8 cellular contexts compared by ENCODE assay signal in the genomic region with DNA sequence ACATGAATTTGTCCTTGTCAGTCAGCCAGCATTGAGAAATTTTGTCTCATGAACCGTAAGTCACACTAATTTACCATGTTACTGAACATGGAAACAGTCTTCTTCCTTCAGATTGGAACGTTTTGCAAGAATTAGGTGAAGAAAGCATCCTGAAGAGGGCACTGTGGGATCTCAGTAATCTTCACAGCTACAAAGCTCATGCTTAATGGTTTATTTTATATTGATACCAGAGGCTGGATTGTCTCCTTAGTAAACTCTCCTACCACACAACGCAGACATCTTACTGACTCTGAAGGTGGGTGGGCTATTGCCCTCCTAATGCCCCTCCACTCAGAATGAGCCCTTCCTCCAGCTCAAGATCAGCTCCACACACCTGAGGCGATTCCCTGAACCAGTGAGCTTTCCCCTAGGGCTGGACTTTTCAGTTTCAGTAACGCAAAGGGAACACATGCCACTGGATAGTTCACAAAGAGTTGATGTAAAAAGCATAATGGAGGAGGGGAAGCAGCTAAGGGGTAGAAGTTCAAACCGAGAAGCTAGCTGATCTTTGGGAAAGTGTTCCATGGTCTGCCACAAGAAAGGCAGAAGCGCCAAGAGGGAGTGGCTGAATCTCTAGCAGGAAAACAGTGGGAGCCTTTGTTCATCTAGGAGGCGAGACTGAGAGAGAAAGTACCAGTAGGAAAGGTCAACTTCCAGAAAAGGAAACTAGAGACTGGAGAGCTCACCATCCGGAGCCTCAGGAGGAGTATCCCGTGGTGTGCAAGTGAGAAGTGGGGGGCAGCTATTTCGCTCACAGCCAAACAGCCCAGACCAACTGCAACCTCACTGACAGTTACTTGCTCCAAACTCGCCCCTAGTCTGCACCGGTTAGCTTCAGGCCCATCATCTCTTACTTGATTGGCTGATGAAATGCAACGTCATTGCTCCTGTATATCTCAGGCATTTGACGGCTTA. TPM values are rescaled to one million over a fixed set of nuclear protein-coding genes. Genes with fewer than 3 reads are reported as not detected.
A peak's percentile ranks its signal among the peaks of the same experiment; 100 is the strongest.
DNase-seq lines count a peak whose midpoint lies in the region; ATAC-seq and TF ChIP-seq lines count a peak whose summit lies in the region.

Gene SLC9C1, minus strand, starts transcription at position 849 of the 954 bp plus-strand sequence. CDS start 7,425 bp downstream, outside the sequence.

- no peaks in the 10 kb centered on the region for H3K27me3 ChIP-seq in BJ (ENCODE audit: control insufficient read depth, insufficient read depth, low read length)

- no peaks in the 10 kb centered on the region for H3K36me3 ChIP-seq in BJ (ENCODE audit: control insufficient read depth, insufficient read depth, low read length)

- no peaks in the 10 kb centered on the region for H3K27me3 Mint-ChIP-seq in activated naive CD8-positive, alpha-beta T cell treated with anti-CD3 and anti-CD28 coated beads, Interleukin-2, amount 50 U/mL, for 24 hours

- DNase-seq in BJ (ENCODE audit: low read depth), result peak; percentile 15
- DNase-seq in HK-2 (ENCODE audit: unreplicated experiment), result peak; percentile 18
- DNase-seq in NOMO-1 (lab: John Stamatoyannopoulos, UW; ENCODE audit: unreplicated experiment in 2 of 2), result peak; percentile 44 to 89
- peak; percentile 25 for DNase-seq in activated naive CD8-positive, alpha-beta T cell treated with anti-CD3 and anti-CD28 coated beads, Interleukin-2, amount 50 U/mL, for 24 hours
- DNase-seq in glomerular visceral epithelial cell (ENCODE audit: extremely low spot score), result peak; percentile 59
- peak; percentile 35 for DNase-seq in occipital lobe (lab: John Stamatoyannopoulos, UW)
- no peak for DNase-seq in mesenteric fat pad (ENCODE audit: low spot score)

- no peaks in the 10 kb centered on the region for H3K36me3 Mint-ChIP-seq in activated naive CD8-positive, alpha-beta T cell treated with anti-CD3 and anti-CD28 coated beads, Interleukin-2, amount 50 U/mL, for 24 hours (ENCODE audit: low read depth)

- peak; percentile 70 for TF ChIP-seq CTCF in BJ (IDR thresholded peaks at IDR 0.05; ENCODE audit: insufficient read depth, low read depth, low read length)

- POLR2A ChIA-PET in BJ (lab: Charles Lee), result interaction anchor here (0.5 kb wide), 1 partner anchor 16 kb away, joined by 3 read pairs; no protein-coding TSS in a partner anchor

- no peaks in the 10 kb centered on the region for H3K9me3 Mint-ChIP-seq in activated naive CD8-positive, alpha-beta T cell treated with anti-CD3 and anti-CD28 coated beads, Interleukin-2, amount 50 U/mL, for 24 hours

- H3K4me3 Mint-ChIP-seq in activated naive CD8-positive, alpha-beta T cell treated with anti-CD3 and anti-CD28 coated beads, Interleukin-2, amount 50 U/mL, for 24 hours, result peak within 1 kb of the TSS; percentile 50

- H3K4me3 ChIP-seq in BJ (ENCODE audit: low read depth, low read length), result peak within 1 kb of the TSS; percentile 15

- no peak within 1 kb of the TSS for H3K27ac Mint-ChIP-seq in activated naive CD8-positive, alpha-beta T cell treated with anti-CD3 and anti-CD28 coated beads, Interleukin-2, amount 50 U/mL, for 24 hours

- H3K4me1 Mint-ChIP-seq in activated naive CD8-positive, alpha-beta T cell treated with anti-CD3 and anti-CD28 coated beads, Interleukin-2, amount 50 U/mL, for 24 hours, result peaks cover 24% of the 10 kb centered on the region

- CTCF ChIA-PET in BJ (lab: Yijun Ruan, JAX), result interaction anchor here (0.6 to 4.1 kb wide), 31 partner anchors 8 to 240 kb away, joined by 3 to 36 read pairs (median 4); partner anchors contain the start of gene CD200

- peak; percentile 73 for ATAC-seq in GM18511 (IDR thresholded peaks at IDR 0.05; ENCODE audit: unreplicated experiment)
- ATAC-seq in activated naive CD8-positive, alpha-beta T cell treated with anti-CD3 and anti-CD28 coated beads, Interleukin-2, amount 50 U/mL, for 24 hours, result peak; percentile 66

RNA-seq across cellular contexts. Expression of gene SLC9C1, which starts in this region (rescaled TPM):
- not detected in 2 replicates for polyA plus RNA-seq in BJ (2011; rRNA removed)
- not detected in 2 replicates for polyA minus RNA-seq in BJ (2011; rRNA and poly(A)+ RNA removed)
- total RNA-seq in occipital lobe (under 0.01 TPM), mesenteric fat pad (not detected)

Comparison
In these comparisons a context has a peak if more than half of its experiments do, and no peak if none do; other contexts are left out.
1. Peak in DNase-seq and H3K4me3 ChIP-seq in BJ; RNA of the gene not detected or under 1 TPM.
2. Peak in DNase-seq in occipital lobe; RNA of the gene not detected or under 1 TPM.